Comparison of ENCODE assay signal across 9 cellular contexts in the genomic region with DNA sequence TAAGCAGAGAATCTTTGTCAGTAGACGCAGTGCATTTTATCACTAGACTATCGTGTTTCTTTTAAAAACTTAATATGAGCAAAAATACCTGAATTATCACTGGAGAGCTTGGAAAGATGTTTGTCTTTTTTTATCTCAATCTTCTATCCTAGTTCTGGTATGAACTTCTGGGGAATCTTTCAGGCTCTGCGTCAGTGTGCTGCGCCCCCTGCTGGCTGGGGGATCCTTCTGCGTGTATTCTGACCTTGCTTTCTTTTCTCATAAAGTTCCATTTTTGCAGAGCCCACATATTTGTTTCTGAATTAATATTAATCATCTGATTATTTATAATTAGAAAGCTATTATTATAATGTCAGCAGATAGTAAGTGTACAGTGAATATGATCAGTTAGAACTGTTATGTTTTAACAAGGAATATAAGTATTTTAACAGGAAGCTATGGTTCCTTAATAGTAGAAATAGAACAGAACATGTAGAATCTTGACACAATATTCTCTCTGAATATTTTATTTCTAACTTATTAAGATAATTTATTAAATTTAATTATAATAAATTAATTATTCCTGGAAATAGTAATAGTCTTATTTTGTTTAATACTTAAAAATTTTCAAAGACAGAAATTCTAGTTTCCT.
A peak's percentile ranks its signal among the peaks of the same experiment; 100 is the strongest.
DNase-seq lines count a peak whose midpoint lies in the region; ATAC-seq and TF ChIP-seq lines count a peak whose summit lies in the region.
"Had no signal": no experiment of that assay in that cellular context is flagged by ENCODE, and none has a peak within 500 bp of the region (broad histone marks: within the 10 kb centered on the region; RNA-seq: fewer than 3 reads in every experiment).

No MANE protein-coding gene starts in this region.

- H3K9me3 ChIP-seq in gastroesophageal sphincter, result no peaks in the 10 kb centered on the region
- H3K9me3 ChIP-seq: neutrophil had no signal

- H3K27ac ChIP-seq in gastroesophageal sphincter, result no peak overlapping the region
- H3K27ac ChIP-seq: neutrophil had no signal

- no peaks in the 10 kb centered on the region for H3K27me3 ChIP-seq in gastroesophageal sphincter
- H3K27me3 ChIP-seq: neutrophil had no signal

- TF ChIP-seq CTCF in GM12864 (IDR thresholded peaks at IDR 0.05; ENCODE audit: low read depth, low read length, missing control alignments), result peak; percentile 80
- TF ChIP-seq CTCF in gastroesophageal sphincter (IDR thresholded peaks at IDR 0.05), result peak; percentile 54 to 94 (median 78)

- 31 to 39% methylated on average over 5 of the region's 5 CpGs for whole genome bisulfite sequencing in gastroesophageal sphincter (ENCODE audit: low coverage in 1 of 2), 2 donors

- ATAC-seq in HG02759 (IDR thresholded peaks at IDR 0.05; ENCODE audit: unreplicated experiment) (peak; percentile 91), gastroesophageal sphincter (no peak)

- TF ChIP-seq POLR2A in gastroesophageal sphincter (IDR thresholded peaks at IDR 0.05), result no peak

- H3K4me1 ChIP-seq in gastroesophageal sphincter, result no peaks in the 10 kb centered on the region

- no peak overlapping the region for H3K4me3 ChIP-seq in GM12864 (ENCODE audit: low read depth, low read length)
- H3K4me3 ChIP-seq in gastroesophageal sphincter, result no peak overlapping the region

- no peaks in the 10 kb centered on the region for H3K36me3 ChIP-seq in gastroesophageal sphincter
- H3K36me3 ChIP-seq: neutrophil had no signal

- DNase-seq in AG08395 (ENCODE audit: low spot score) (peak; percentile 2), GM12864 (ENCODE audit: low read depth) (no peak), NCI-H2171 (lab: John Stamatoyannopoulos, UW) (peak; percentile 26), activated T-cell treated with anti-CD3 and anti-CD28 coated beads for 48 hours (ENCODE audit: low read depth) (peak; percentile 35), renal cortical epithelial cell (ENCODE audit: low read depth) (peak; percentile 39), NCI-H1092 treated with DMSO at 0.1 percent for 48 hours (lab: John Stamatoyannopoulos, UW) (no peak)

- TF ChIP-seq EP300 in gastroesophageal sphincter (IDR thresholded peaks at IDR 0.05), result no peak

Comparison
In these comparisons a context has a peak if more than half of its experiments do, and no peak if none do; other contexts are left out.
1. DNase-seq: peak in AG08395 (single experiment), NCI-H2171 (single experiment), activated T-cell treated with anti-CD3 and anti-CD28 coated beads for 48 hours (single experiment) and renal cortical epithelial cell (single experiment); none in GM12864 (single experiment) and NCI-H1092 treated with DMSO at 0.1 percent for 48 hours (single experiment).